In the genomic region with DNA sequence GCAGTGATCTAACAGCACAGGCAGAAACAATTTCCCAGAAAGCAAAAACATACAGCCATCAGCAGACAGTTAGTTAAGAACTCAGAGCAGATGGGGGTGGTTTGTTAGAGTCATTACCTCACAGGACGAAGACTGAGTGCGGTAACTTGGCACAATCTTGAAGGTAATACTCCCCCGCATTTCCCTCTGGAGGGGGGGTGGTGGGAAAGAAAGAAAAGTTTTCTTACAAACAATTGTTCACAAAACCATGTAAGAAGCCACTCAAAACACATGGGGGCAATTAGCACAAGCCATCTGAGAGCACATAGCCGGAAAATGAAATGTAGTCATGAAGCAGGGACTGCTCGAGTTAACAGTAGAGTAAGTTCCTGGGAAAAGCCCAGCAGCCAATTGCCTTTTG, we compare ENCODE assay signal across 8 cellular contexts.
DNase-seq lines count a peak whose midpoint lies in the region; ATAC-seq and TF ChIP-seq lines count a peak whose summit lies in the region.

No MANE protein-coding gene starts in this region.

- peak overlapping the region; percentile 81 to 95 (median 90) for H3K27ac Mint-ChIP-seq in CD4-positive, alpha-beta memory T cell

- H3K4me3 ChIP-seq in CD4-positive, alpha-beta memory T cell (ENCODE audit: low read length in 2 of 2): no peak overlapping the region

- H3K4me3 Mint-ChIP-seq in CD4-positive, alpha-beta memory T cell: peak overlapping the region in 7 of 8 donors; percentile 11 to 78 (median 58)

- no peaks in the 10 kb centered on the region for H3K9me3 ChIP-seq in CD4-positive, alpha-beta memory T cell (ENCODE audit: control insufficient read depth in 1 of 2, low read length in 2 of 2)

- H3K9me3 Mint-ChIP-seq in CD4-positive, alpha-beta memory T cell: no peaks in the 10 kb centered on the region

- peaks cover 0 to 20% of the 10 kb centered on the region in 2 donors for H3K36me3 Mint-ChIP-seq in CD4-positive, alpha-beta memory T cell

- H3K4me1 Mint-ChIP-seq in CD4-positive, alpha-beta memory T cell: peaks cover 29 to 63% (median 35%) of the 10 kb centered on the region in 4 donors

- intact Hi-C loops in CD4-positive, alpha-beta memory T cell (cut with micrococcal nuclease): loop anchor here (5.0 to 10.0 kb wide), 2 partner anchors 175 to 238 kb away; no protein-coding TSS in a partner anchor

- CTCF ChIA-PET in CD4-positive, alpha-beta memory T cell (lab: Charles Lee; ENCODE audit: partially characterized antibody): no interaction called here

- H3K27ac ChIP-seq in CD4-positive, alpha-beta memory T cell (ENCODE audit: low read depth, low read length): no peak overlapping the region

- no peaks in the 10 kb centered on the region for H3K27me3 ChIP-seq in CD4-positive, alpha-beta memory T cell (ENCODE audit: insufficient read depth, low read length)

- H3K4me1 ChIP-seq in CD4-positive, alpha-beta memory T cell (ENCODE audit: insufficient read depth, low read length): peaks cover 63% of the 10 kb centered on the region

- no peaks in the 10 kb centered on the region for H3K36me3 ChIP-seq in CD4-positive, alpha-beta memory T cell (ENCODE audit: insufficient read depth, low read length)

- ATAC-seq in GM18858 (IDR thresholded peaks at IDR 0.05; ENCODE audit: unreplicated experiment) (no peak), GM19324 (IDR thresholded peaks at IDR 0.05; ENCODE audit: low FRiP score, unreplicated experiment) (no peak)

- DNase-seq in CD4-positive, alpha-beta memory T cell: peak in 1 of 5 donors; percentile 39
- DNase-seq in dermis blood vessel endothelial cell: peak; percentile 82
- peak; percentile 1 for DNase-seq in occipital lobe (lab: John Stamatoyannopoulos, UW)
- no peak for DNase-seq in NCI-H187 (lab: John Stamatoyannopoulos, UW)
- no peak for DNase-seq in NCI-H1092 treated with DMSO at 0.1 percent for 48 hours (lab: John Stamatoyannopoulos, UW)

- no peaks in the 10 kb centered on the region for H3K27me3 Mint-ChIP-seq in CD4-positive, alpha-beta memory T cell

- POLR2A ChIA-PET in CD4-positive, alpha-beta memory T cell (lab: Charles Lee; ENCODE audit: partially characterized antibody): no interaction called here

TF ChIP-seq in PFSK-1, 5 proteins besides CTCF, POLR2A, EP300 and RAD21:
- TF ChIP-seq TAF1 (IDR thresholded peaks at IDR 0.05; ENCODE audit: borderline replicate concordance, insufficient read depth, low read length) (no peak), SIN3A (IDR thresholded peaks at IDR 0.05; ENCODE audit: borderline replicate concordance, insufficient read depth, low read length) (peak; percentile 22; the same call in 1 of the 2 replicates)

Comparison
In these comparisons a context has a peak if more than half of its experiments do, and no peak if none do; other contexts are left out.
1. DNase-seq: peak in dermis blood vessel endothelial cell (single experiment) and occipital lobe (single experiment); none in NCI-H187 (0 of 2) and NCI-H1092 treated with DMSO at 0.1 percent for 48 hours (single experiment).